ENCODE assay signal across 8 cellular contexts in the genomic region with DNA sequence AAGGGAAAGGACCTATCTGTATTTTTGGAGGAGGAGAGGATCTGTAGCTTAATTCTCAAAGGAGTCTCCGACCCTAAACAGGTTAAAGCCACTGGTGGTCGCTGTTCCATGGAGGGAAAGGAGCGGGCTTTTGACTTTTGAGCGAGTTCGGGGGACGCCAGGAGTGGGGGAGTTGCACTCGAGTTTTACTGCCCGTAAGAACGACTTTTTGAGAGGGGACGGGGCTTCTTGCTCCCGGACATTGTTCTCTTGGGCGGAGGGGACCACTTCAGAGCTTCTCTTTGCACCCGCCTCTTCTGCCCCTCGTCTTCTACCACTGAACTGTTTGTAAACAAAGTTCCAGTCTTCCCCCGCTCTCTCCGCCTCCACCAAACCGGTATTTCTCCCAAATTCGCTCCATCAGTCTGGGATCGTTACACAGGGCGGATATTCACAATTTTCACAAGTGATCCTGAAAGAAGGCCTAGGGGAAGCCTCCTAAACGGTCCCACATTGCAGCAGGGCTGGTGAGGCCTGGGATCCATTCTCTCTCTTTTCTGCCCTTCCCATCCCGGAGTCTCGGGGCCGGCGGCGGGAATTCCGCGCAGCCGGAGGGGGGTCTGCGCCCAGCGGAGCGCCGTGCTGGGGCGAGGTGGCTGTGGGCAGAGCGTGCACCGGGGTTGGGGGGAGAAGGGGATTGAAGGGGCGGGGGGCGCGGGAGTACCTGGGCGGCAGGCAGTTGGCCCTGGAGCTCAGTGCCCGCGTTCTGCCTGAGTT. TPM values are rescaled to one million over a fixed set of nuclear protein-coding genes. Genes with fewer than 3 reads are reported as not detected.
A peak's percentile ranks its signal among the peaks of the same experiment; 100 is the strongest.
DNase-seq lines count a peak whose midpoint lies in the region; ATAC-seq and TF ChIP-seq lines count a peak whose summit lies in the region.

No MANE protein-coding gene starts in this region.

- H3K4me1 ChIP-seq in CD4-positive, alpha-beta memory T cell (ENCODE audit: insufficient read depth, low read length), result peaks cover 78% of the 10 kb centered on the region
- H3K4me1 ChIP-seq in HUES64 (ENCODE audit: insufficient read depth, low read length) (peaks cover 38% of the 10 kb centered on the region), mesenchymal stem cell (ENCODE audit: control insufficient read depth, insufficient read depth, low read depth, low read length) (peaks cover 60% of the 10 kb centered on the region), tibial artery (peaks cover 0 to 68% (median 61%) of the 10 kb centered on the region in 4 donors)

- intact Hi-C loops in CD4-positive, alpha-beta memory T cell (cut with micrococcal nuclease), result loop anchor here (1.0 to 5.0 kb wide), 2 partner anchors 10 to 1169 kb away; partner anchors contain the start of gene GORASP2
- intact Hi-C loops in tibial artery (cut with DNase I; ENCODE audit: low total_unique reads), result loop anchor here (5.0 kb wide), 1 partner anchor 94 kb away; no protein-coding TSS in a partner anchor

- no peak overlapping the region for H2BK120ac ChIP-seq in mesenchymal stem cell (ENCODE audit: low read depth, low read length)

- H3K4me2 ChIP-seq in mesenchymal stem cell (ENCODE audit: low read length, poor library complexity, severe bottlenecking), result peak overlapping the region; percentile 93

- H3K27me3 Mint-ChIP-seq in CD4-positive, alpha-beta memory T cell, result peaks cover 56% of the 10 kb centered on the region in 2 donors
- H3K27me3 Mint-ChIP-seq in activated naive CD8-positive, alpha-beta T cell, result peaks cover 45% of the 10 kb centered on the region

- H2AK5ac ChIP-seq in mesenchymal stem cell (ENCODE audit: low read length, severe bottlenecking), result no peak overlapping the region

- H3K9ac ChIP-seq in HUES64 (ENCODE audit: low read depth, low read length) (no peak overlapping the region; the same call in 1 of the 2 replicates), mesenchymal stem cell (ENCODE audit: low read length) (no peak overlapping the region)

- H3K14ac ChIP-seq in mesenchymal stem cell (ENCODE audit: low read length in 2 of 2), result no peak overlapping the region

- POLR2A ChIA-PET in CD4-positive, alpha-beta memory T cell (lab: Charles Lee; ENCODE audit: partially characterized antibody), result interaction anchor here (1.3 to 13.6 kb wide), 2 partner anchors 8 to 9 kb away, joined by 3 to 186 read pairs; partner anchors contain the start of gene DLX1

- CTCF ChIA-PET in CD4-positive, alpha-beta memory T cell (lab: Charles Lee; ENCODE audit: partially characterized antibody), result interaction anchor here (1.0 to 1.7 kb wide), 2 partner anchors 9 to 11 kb away, joined by 4 to 6 read pairs; no protein-coding TSS in a partner anchor

- WGBS in HUES64, result 2% methylated on average over 42 of the region's 42 CpGs
- 2% methylated on average over 25 of the region's 42 CpGs for WGBS in mesenchymal stem cell

- H3K18ac ChIP-seq in mesenchymal stem cell (ENCODE audit: low read depth in 1 of 2, low read length in 2 of 2), result peak overlapping the region; percentile 50 to 61

- ATAC-seq in GM18519 (IDR thresholded peaks at IDR 0.05; ENCODE audit: low FRiP score, unreplicated experiment) (no peak), HG02610 (IDR thresholded peaks at IDR 0.05; ENCODE audit: unreplicated experiment) (no peak)

- peaks cover 97% of the 10 kb centered on the region for H3K27me3 ChIP-seq in CD4-positive, alpha-beta memory T cell (ENCODE audit: insufficient read depth, low read length)
- peaks cover 100% of the 10 kb centered on the region for H3K27me3 ChIP-seq in HUES64 (ENCODE audit: insufficient read depth, low read length)
- H3K27me3 ChIP-seq in mesenchymal stem cell (ENCODE audit: control insufficient read depth in 1 of 2, insufficient read depth in 1 of 2, low read length in 2 of 2), result peaks cover 72 to 94% of the 10 kb centered on the region in 2 experiments
- H3K27me3 ChIP-seq in tibial artery, result peaks cover 13 to 100% of the 10 kb centered on the region in 2 donors

- no peaks in the 10 kb centered on the region for H3K36me3 ChIP-seq in CD4-positive, alpha-beta memory T cell (ENCODE audit: insufficient read depth, low read length)
- no peaks in the 10 kb centered on the region for H3K36me3 ChIP-seq in HUES64 (ENCODE audit: insufficient read depth, low read length)
- no peaks in the 10 kb centered on the region for H3K36me3 ChIP-seq in mesenchymal stem cell (ENCODE audit: control insufficient read depth in 1 of 2, insufficient read depth in 2 of 2, low read depth in 1 of 2, low read length in 2 of 2)
- no peaks in the 10 kb centered on the region for H3K36me3 ChIP-seq in tibial artery

- H2AFZ ChIP-seq in mesenchymal stem cell (ENCODE audit: low read depth, low read length), result no peak overlapping the region

- H3K27ac ChIP-seq in CD4-positive, alpha-beta memory T cell (ENCODE audit: low read depth, low read length), result no peak overlapping the region
- H3K27ac ChIP-seq in HUES64 (ENCODE audit: low read depth, low read length) (no peak overlapping the region), mesenchymal stem cell (ENCODE audit: low read length, poor library complexity, severe bottlenecking) (no peak overlapping the region), tibial artery (no peak overlapping the region)

- H2BK5ac ChIP-seq in mesenchymal stem cell (ENCODE audit: low read depth, low read length, poor library complexity, severe bottlenecking), result no peak overlapping the region

- H2BK15ac ChIP-seq in mesenchymal stem cell (ENCODE audit: low read depth, poor library complexity, severe bottlenecking), result peak overlapping the region; percentile 90

- no peaks in the 10 kb centered on the region for H3K79me1 ChIP-seq in mesenchymal stem cell (replicated peaks; ENCODE audit: low read length, poor library complexity, severe bottlenecking)

- peak overlapping the region in 1 of 2 experiments; percentile 54 for H2BK12ac ChIP-seq in mesenchymal stem cell (ENCODE audit: low read length in 2 of 2)

- H3K4me3 ChIP-seq in CD4-positive, alpha-beta memory T cell (ENCODE audit: low read length in 2 of 2), result peak overlapping the region in 1 of 2 donors; percentile 8
- H3K4me3 ChIP-seq in HUES64 (ENCODE audit: low read length) (peak overlapping the region; percentile 50), mesenchymal stem cell (ENCODE audit: insufficient read depth in 1 of 2, low read depth in 1 of 2, low read length in 2 of 2) (peak overlapping the region; percentile 34 to 74), tibial artery (peak overlapping the region in 1 of 2 donors; percentile 46)

- no peak overlapping the region for H3K4ac ChIP-seq in mesenchymal stem cell (ENCODE audit: low read depth in 1 of 2, low read length in 2 of 2)

- peak overlapping the region in 7 of 8 donors; percentile 82 to 90 (median 87) for H3K4me3 Mint-ChIP-seq in CD4-positive, alpha-beta memory T cell
- H3K4me3 Mint-ChIP-seq in activated naive CD8-positive, alpha-beta T cell, result peak overlapping the region; percentile 89

- H3K27ac Mint-ChIP-seq in CD4-positive, alpha-beta memory T cell, result peak overlapping the region in 5 of 7 donors; percentile 12 to 93 (median 68)
- H3K27ac Mint-ChIP-seq in activated naive CD8-positive, alpha-beta T cell, result no peak overlapping the region

- H4K8ac ChIP-seq in mesenchymal stem cell (ENCODE audit: low read length), result no peak overlapping the region

- peak in 1 of 5 donors; percentile 24 for DNase-seq in CD4-positive, alpha-beta memory T cell
- no peak for DNase-seq in mesenchymal stem cell
- no peak for DNase-seq in GM19238 (ENCODE audit: insufficient read length, low spot score)
- DNase-seq in tibial artery, result no peak

- H3K9me3 ChIP-seq in CD4-positive, alpha-beta memory T cell (ENCODE audit: control insufficient read depth in 1 of 2, low read length in 2 of 2), result no peaks in the 10 kb centered on the region
- no peaks in the 10 kb centered on the region for H3K9me3 ChIP-seq in HUES64 (ENCODE audit: insufficient read depth, low read depth, low read length)
- H3K9me3 ChIP-seq in mesenchymal stem cell (ENCODE audit: control insufficient read depth, low read length), result no peaks in the 10 kb centered on the region
- H3K9me3 ChIP-seq in tibial artery, result no peaks in the 10 kb centered on the region

- peaks cover 23 to 62% (median 36%) of the 10 kb centered on the region in 4 donors for H3K4me1 Mint-ChIP-seq in CD4-positive, alpha-beta memory T cell
- H3K4me1 Mint-ChIP-seq in activated naive CD8-positive, alpha-beta T cell (ENCODE audit: low read depth), result peaks cover 45% of the 10 kb centered on the region

- H4K91ac ChIP-seq in mesenchymal stem cell (ENCODE audit: low read length), result no peak overlapping the region

- H3K23ac ChIP-seq in mesenchymal stem cell (ENCODE audit: low read length in 2 of 2), result peak overlapping the region in 1 of 2 experiments; percentile 36

- H3K9me3 Mint-ChIP-seq in CD4-positive, alpha-beta memory T cell, result peaks cover 0 to 29% (median 4%) of the 10 kb centered on the region in 8 donors
- H3K9me3 Mint-ChIP-seq in activated naive CD8-positive, alpha-beta T cell (ENCODE audit: low read depth), result no peaks in the 10 kb centered on the region

- no peak for TF ChIP-seq CTCF in tibial artery (IDR thresholded peaks at IDR 0.05)

- H3K36me3 Mint-ChIP-seq in CD4-positive, alpha-beta memory T cell, result no peaks in the 10 kb centered on the region
- no peaks in the 10 kb centered on the region for H3K36me3 Mint-ChIP-seq in activated naive CD8-positive, alpha-beta T cell

RNA-seq across cellular contexts. Expression of gene DLX2, which starts 6.6 kb away (rescaled TPM):
- total RNA-seq in CD4-positive, alpha-beta memory T cell, result not detected
- not detected for polyA plus RNA-seq in CD4-positive, alpha-beta memory T cell
- polyA plus RNA-seq in HUES64 (2013, experiment 1 of 2), result 0.95 TPM
- polyA plus RNA-seq in HUES64 (2013, experiment 2 of 2), result 1.8 TPM
- polyA plus RNA-seq in mesenchymal stem cell (2013, experiment 1 of 2), result 0.01 TPM
- 0.01 TPM for polyA plus RNA-seq in mesenchymal stem cell (2013, experiment 2 of 2)

RNA-seq across cellular contexts. Expression of gene DLX1, which starts 10.8 kb away (rescaled TPM):
- not detected for total RNA-seq in CD4-positive, alpha-beta memory T cell
- polyA plus RNA-seq in CD4-positive, alpha-beta memory T cell, result not detected
- 2.3 TPM for polyA plus RNA-seq in HUES64 (2013, experiment 1 of 2)
- 1.6 TPM for polyA plus RNA-seq in HUES64 (2013, experiment 2 of 2)
- 0.04 TPM for polyA plus RNA-seq in mesenchymal stem cell (2013, experiment 1 of 2)
- polyA plus RNA-seq in mesenchymal stem cell (2013, experiment 2 of 2), result 0.08 TPM
